Comparison of ENCODE assay signal across 11 cellular contexts in genomic region chrX:154733072-154733425, GRCh38. TPM values are rescaled to one million over a fixed set of nuclear protein-coding genes. Genes with fewer than 3 reads are reported as not detected.
DNase-seq lines count a peak whose midpoint lies in the region; ATAC-seq and TF ChIP-seq lines count a peak whose summit lies in the region.
"Had no signal": no experiment of that assay in that cellular context is flagged by ENCODE, and none has a peak within 500 bp of the region (broad histone marks: within the 10 kb centered on the region; RNA-seq: fewer than 3 reads in every experiment).

No MANE protein-coding gene starts in this region.

- peaks cover 84% of the 10 kb centered on the region for H3K4me1 ChIP-seq in SJSA1 (replicated peaks)
- H3K4me1 ChIP-seq in skeletal muscle tissue (ENCODE audit: control insufficient read depth in 3 of 3, insufficient read depth in 3 of 3, low read length in 3 of 3) = peaks cover 49 to 78% (median 64%) of the 10 kb centered on the region in 3 donors
- peaks cover 46 to 65% of the 10 kb centered on the region in 2 donors for H3K4me1 ChIP-seq in thyroid gland

- no peak for ATAC-seq in GM21737 (IDR thresholded peaks at IDR 0.05; ENCODE audit: unreplicated experiment)
- ATAC-seq: HCT116 had no signal

- no peak for TF ChIP-seq CTCF in epithelial cell of esophagus (IDR thresholded peaks at IDR 0.05; ENCODE audit: insufficient read depth, low read depth, low read length, missing control alignments)
- no peak for TF ChIP-seq CTCF in thyroid gland (IDR thresholded peaks at IDR 0.05)

- H3K27me3 ChIP-seq in SJSA1 (replicated peaks) (no peaks in the 10 kb centered on the region), skeletal muscle tissue (ENCODE audit: control insufficient read depth in 3 of 3, insufficient read depth in 3 of 3, low read length in 3 of 3) (no peaks in the 10 kb centered on the region), thyroid gland (no peaks in the 10 kb centered on the region)

- H3K9me3 ChIP-seq in SJSA1 (replicated peaks) = no peaks in the 10 kb centered on the region
- H3K9me3 ChIP-seq in skeletal muscle tissue (ENCODE audit: control insufficient read depth in 3 of 3, low read length in 3 of 3) = no peaks in the 10 kb centered on the region
- H3K9me3 ChIP-seq in thyroid gland = no peaks in the 10 kb centered on the region

- H3K27ac ChIP-seq in SJSA1 = peak overlapping the region; percentile 43
- H3K27ac ChIP-seq in skeletal muscle tissue (ENCODE audit: low read depth, low read length) = peak overlapping the region; percentile 20
- H3K27ac ChIP-seq in thyroid gland = peak overlapping the region in 1 of 3 donors; percentile 83

- WGBS in thyroid gland, 2 donors = 91 to 93% methylated on average over 2 of the region's 2 CpGs

- DNase-seq in ELR (ENCODE audit: low read depth) (peak; percentile 65), SJSA1 (ENCODE audit: low read depth in 1 of 2, low spot score in 2 of 2) (no peak), epithelial cell of esophagus (ENCODE audit: low read depth) (peak; percentile 27), middle frontal gyrus (ENCODE audit: extremely low spot score, low spot score) (no peak), AG08395 (ENCODE audit: low spot score) (no peak), thyroid gland (no peak)
- DNase-seq: naive B cell, NCI-H2029 had no signal

- H3K9ac ChIP-seq in skeletal muscle tissue (ENCODE audit: low read depth in 1 of 3, low read length in 3 of 3) = no peak overlapping the region

- TF ChIP-seq POLR2A in thyroid gland (IDR thresholded peaks at IDR 0.05) = no peak

- intact Hi-C loops in thyroid gland (cut with DNase I) = no loop called here

- H3K36me3 ChIP-seq in SJSA1 (no peaks in the 10 kb centered on the region), skeletal muscle tissue (ENCODE audit: control insufficient read depth in 3 of 3, insufficient read depth in 3 of 3, low read length in 3 of 3) (no peaks in the 10 kb centered on the region), thyroid gland (no peaks in the 10 kb centered on the region)

- H3K4me3 ChIP-seq in SJSA1 (no peak overlapping the region), epithelial cell of esophagus (ENCODE audit: low read length) (no peak overlapping the region), skeletal muscle tissue (ENCODE audit: low read length in 3 of 3) (no peak overlapping the region), thyroid gland (replicated peaks in 1 of 3) (no peak overlapping the region)

RNA-seq across cellular contexts. Expression of gene GAB3, which starts 17.8 kb away (rescaled TPM):
- 0.95 and 0.97 TPM in 2 replicates for total RNA-seq in SJSA1 (2014; rRNA removed; shearing (Covaris generic))
- total RNA-seq in skeletal muscle tissue (5.7 TPM), thyroid gland (10 to 100 TPM in 1 of 4 donors, 1 to 10 TPM in 3; 5.8 to 10.2 (median 8.1) TPM)

RNA-seq across cellular contexts. Expression of gene DKC1, which starts 29.6 kb away (rescaled TPM):
- 48.1 and 54.9 TPM in 2 replicates for total RNA-seq in SJSA1 (2014; rRNA removed; shearing (Covaris generic))
- total RNA-seq in skeletal muscle tissue = 18.3 TPM
- 10 to 100 TPM; 33.8 to 41.5 (median 35.2) TPM for total RNA-seq in thyroid gland

Comparison
In these comparisons a context has a peak if more than half of its experiments do, and no peak if none do; other contexts are left out.
1. DNase-seq: peak in ELR (single experiment) and epithelial cell of esophagus (single experiment); none in SJSA1 (0 of 2), middle frontal gyrus (single experiment), AG08395 (single experiment) and thyroid gland (0 of 2).